Comparison of ENCODE assay signal across 26 cellular contexts in the genomic region with DNA sequence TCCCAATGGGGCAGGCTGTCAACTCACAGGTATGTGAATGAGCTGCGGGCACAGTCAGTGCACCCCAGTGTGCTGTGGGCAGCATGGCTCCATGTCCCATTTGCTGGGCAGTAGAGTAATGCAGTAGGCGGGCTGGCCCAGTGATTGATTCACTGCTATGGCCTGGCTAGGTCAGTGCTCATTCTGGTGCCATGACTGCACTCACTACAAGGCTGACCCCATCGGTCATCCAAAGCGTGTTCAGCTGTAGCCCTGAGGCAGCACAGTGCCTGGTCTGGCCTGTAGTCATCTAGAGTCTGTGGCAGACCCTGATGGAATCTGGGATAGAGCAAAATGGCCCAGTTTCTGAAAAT. TPM values are rescaled to one million over a fixed set of nuclear protein-coding genes. Genes with fewer than 3 reads are reported as not detected.
DNase-seq lines count a peak whose midpoint lies in the region; ATAC-seq, FAIRE-seq and TF ChIP-seq lines count a peak whose summit lies in the region.
"Had no signal": no experiment of that assay in that cellular context is flagged by ENCODE, and none has a peak within 500 bp of the region (broad histone marks: within the 10 kb centered on the region; RNA-seq: fewer than 3 reads in every experiment).

No MANE protein-coding gene starts in this region.

- H3K4me3 ChIP-seq in left ventricle myocardium inferior (no peak overlapping the region), lower lobe of right lung (no peak overlapping the region), mesendoderm (ENCODE audit: low read length) (no peak overlapping the region)
- H3K4me3 ChIP-seq: dorsolateral prefrontal cortex, gastroesophageal sphincter, MG63, ovary had no signal

- intact Hi-C loops in cardiac septum (cut with DNase I) = no loop called here
- intact Hi-C loops in left ventricle myocardium inferior (cut with micrococcal nuclease) = no loop called here
- intact Hi-C loops in lower lobe of right lung (cut with DNase I) = no loop called here

- H2BK120ac ChIP-seq in mesendoderm (ENCODE audit: low read depth, low read length) = no peak overlapping the region

- no peak overlapping the region for H3K4ac ChIP-seq in mesendoderm (ENCODE audit: low read depth, low read length)

- peaks cover 98% of the 10 kb centered on the region for H3K36me3 ChIP-seq in left ventricle myocardium inferior
- peaks cover 100% of the 10 kb centered on the region for H3K36me3 ChIP-seq in lower lobe of right lung
- H3K36me3 ChIP-seq in mesendoderm (ENCODE audit: control insufficient read depth, insufficient read depth, low read length) = peaks cover 11% of the 10 kb centered on the region
- H3K36me3 ChIP-seq: ovary had no signal

- no peaks in the 10 kb centered on the region for H3K79me1 ChIP-seq in mesendoderm (ENCODE audit: low read length)

- no peak overlapping the region for H3K23ac ChIP-seq in mesendoderm (ENCODE audit: low read length)

- no peak for ATAC-seq in lower lobe of right lung
- ATAC-seq: activated CD4-positive, alpha-beta T cell treated with anti-CD3 and anti-CD28 coated beads for 36 hours; gastroesophageal sphincter; natural killer cell had no signal

- no peak overlapping the region for H2BK5ac ChIP-seq in mesendoderm (ENCODE audit: low read length)

- H3K27ac ChIP-seq in left ventricle myocardium inferior (replicated peaks) (no peak overlapping the region), lower lobe of right lung (no peak overlapping the region), mesendoderm (ENCODE audit: low read depth, low read length) (no peak overlapping the region)
- H3K27ac ChIP-seq: gastroesophageal sphincter, ovary had no signal

- H3K4me1 Mint-ChIP-seq in activated naive CD4-positive, alpha-beta T cell treated with anti-CD3 and anti-CD28 coated beads, Interleukin-2, amount 50 U/mL, for 24 hours = no peaks in the 10 kb centered on the region
- H3K4me1 Mint-ChIP-seq: activated CD4-positive, alpha-beta T cell treated with anti-CD3 and anti-CD28 coated beads for 36 hours had no signal

- H3K9me3 Mint-ChIP-seq in activated naive CD4-positive, alpha-beta T cell treated with anti-CD3 and anti-CD28 coated beads, Interleukin-2, amount 50 U/mL, for 24 hours = no peaks in the 10 kb centered on the region
- H3K9me3 Mint-ChIP-seq: natural killer cell had no signal

- H2AK5ac ChIP-seq in mesendoderm (ENCODE audit: low read length) = no peak overlapping the region

- TF ChIP-seq CTCF in left ventricle myocardium inferior (IDR thresholded peaks at IDR 0.05; ENCODE audit: borderline replicate concordance) (no peak), lower lobe of right lung (IDR thresholded peaks at IDR 0.05) (no peak)

- H3K56ac ChIP-seq in mesendoderm (ENCODE audit: low read length) = no peak overlapping the region

- H3K4me2 ChIP-seq in mesendoderm (ENCODE audit: low read length) = no peak overlapping the region

- H3K27me3 ChIP-seq in left ventricle myocardium inferior (ENCODE audit: low read depth) (no peaks in the 10 kb centered on the region), lower lobe of right lung (ENCODE audit: low read depth) (no peaks in the 10 kb centered on the region), mesendoderm (ENCODE audit: insufficient read depth, low read length, poor library complexity) (no peaks in the 10 kb centered on the region)
- H3K27me3 ChIP-seq: dorsolateral prefrontal cortex, gastroesophageal sphincter, MG63, ovary had no signal

- H3K9ac ChIP-seq in mesendoderm (ENCODE audit: low read length) = no peak overlapping the region

- WGBS in mesendoderm (ENCODE audit: extremely low coverage, insufficient coverage, low lambda C conversion rate) = no CpG with 5 or more reads among the region's 4 CpGs

- peaks cover 24% of the 10 kb centered on the region for H3K4me1 ChIP-seq in left ventricle myocardium inferior
- H3K4me1 ChIP-seq in lower lobe of right lung = no peaks in the 10 kb centered on the region
- H3K4me1 ChIP-seq in mesendoderm (ENCODE audit: control insufficient read depth, low read depth, low read length) = no peaks in the 10 kb centered on the region
- H3K4me1 ChIP-seq: gastroesophageal sphincter had no signal

- no peaks in the 10 kb centered on the region for H3K9me3 ChIP-seq in left ventricle myocardium inferior (replicated peaks)
- no peaks in the 10 kb centered on the region for H3K9me3 ChIP-seq in lower lobe of right lung
- H3K9me3 ChIP-seq: gastroesophageal sphincter, MG63, ovary had no signal

- DNase-seq in cardiac septum (ENCODE audit: low spot score) (peak; percentile 38), left ventricle myocardium inferior (no peak), lower lobe of right lung (peak; percentile 26), urothelium cell line (ENCODE audit: low spot score) (no peak), activated gamma-delta T cell (lab: John Stamatoyannopoulos, UW) (no peak), mesendoderm (no peak)
- DNase-seq in activated CD8-positive, alpha-beta memory T cell treated with anti-CD3 and anti-CD28 coated beads, Interleukin-2, amount 50 U/mL, for 4 hours = no peak
- DNase-seq: activated CD4-positive, alpha-beta T cell treated with anti-CD3 and anti-CD28 coated beads for 36 hours; activated CD8-positive, alpha-beta memory T cell treated with anti-CD3 and anti-CD28 coated beads for 24 hours; activated T-cell treated with anti-CD3 and anti-CD28 coated beads, Interleukin-2, amount 50 U/mL, for 48 hours; cerebellar nuclear complex; HCEC 1CT; hippocampal formation; KG1; MG63; natural killer cell; NCI-H2029; NCI-H69; retina; RPMI8226; stimulated activated CD4-positive, alpha-beta T cell treated with anti-CD3 and anti-CD28 coated beads, Interleukin-2, amount 100 ng/mL, for 48 hours; substantia nigra had no signal

- H3K4me3 Mint-ChIP-seq in activated naive CD4-positive, alpha-beta T cell treated with anti-CD3 and anti-CD28 coated beads, Interleukin-2, amount 50 U/mL, for 24 hours = no peak overlapping the region
- H3K4me3 Mint-ChIP-seq: activated CD4-positive, alpha-beta T cell treated with anti-CD3 and anti-CD28 coated beads for 36 hours; natural killer cell had no signal

- no peaks in the 10 kb centered on the region for H3K27me3 Mint-ChIP-seq in activated naive CD4-positive, alpha-beta T cell treated with anti-CD3 and anti-CD28 coated beads, Interleukin-2, amount 50 U/mL, for 24 hours
- H3K27me3 Mint-ChIP-seq: activated CD4-positive, alpha-beta T cell treated with anti-CD3 and anti-CD28 coated beads for 36 hours had no signal

- no peaks in the 10 kb centered on the region for H3K79me2 ChIP-seq in mesendoderm (ENCODE audit: control insufficient read depth, insufficient read depth, low read length)

- peak overlapping the region; percentile 17 for H3K27ac Mint-ChIP-seq in activated naive CD4-positive, alpha-beta T cell treated with anti-CD3 and anti-CD28 coated beads, Interleukin-2, amount 50 U/mL, for 24 hours
- H3K27ac Mint-ChIP-seq: activated CD4-positive, alpha-beta T cell treated with anti-CD3 and anti-CD28 coated beads for 36 hours had no signal

- H4K8ac ChIP-seq in mesendoderm (ENCODE audit: low read depth, low read length) = no peak overlapping the region

- H2BK15ac ChIP-seq in mesendoderm (replicated peaks; ENCODE audit: low read depth) = no peak overlapping the region

- peaks cover 5% of the 10 kb centered on the region for H3K36me3 Mint-ChIP-seq in activated naive CD4-positive, alpha-beta T cell treated with anti-CD3 and anti-CD28 coated beads, Interleukin-2, amount 50 U/mL, for 24 hours

- no peak overlapping the region for H4K5ac ChIP-seq in mesendoderm (ENCODE audit: low read length)

- H3K18ac ChIP-seq in mesendoderm (ENCODE audit: low read length) = no peak overlapping the region

- peak; percentile 71 for FAIRE-seq in urothelium cell line (lab: Jason Lieb, UNC)

RNA-seq across cellular contexts. Expression of a gene that starts 7.4 kb away (rescaled TPM):
- 26.3 TPM for total RNA-seq in cardiac septum
- total RNA-seq in left ventricle myocardium inferior = 22.8 TPM
- total RNA-seq in lower lobe of right lung = 67.7 TPM
- 12.7 TPM for polyA plus RNA-seq in mesendoderm (2013, experiment 1 of 2)
- polyA plus RNA-seq in mesendoderm (2013, experiment 2 of 2) = 11.9 TPM

RNA-seq across cellular contexts. Expression of a gene that starts 56.7 kb away (rescaled TPM):
- total RNA-seq in cardiac septum (35.7 TPM), left ventricle myocardium inferior (24.8 TPM), lower lobe of right lung (71.5 TPM)
- 3.5 TPM for polyA plus RNA-seq in mesendoderm (2013, experiment 1 of 2)
- 3.4 TPM for polyA plus RNA-seq in mesendoderm (2013, experiment 2 of 2)

RNA-seq across cellular contexts. Expression of a gene that starts 56.8 kb away (rescaled TPM):
- total RNA-seq in cardiac septum (17.9 TPM), left ventricle myocardium inferior (15.7 TPM), lower lobe of right lung (35.4 TPM)
- 19.4 TPM for polyA plus RNA-seq in mesendoderm (2013, experiment 1 of 2)
- polyA plus RNA-seq in mesendoderm (2013, experiment 2 of 2) = 18.7 TPM

Comparison
In these comparisons a context has a peak if more than half of its experiments do, and no peak if none do; other contexts are left out.
1. DNase-seq: peak in cardiac septum (single experiment) and lower lobe of right lung (single experiment); none in left ventricle myocardium inferior (single experiment), urothelium cell line (single experiment), activated gamma-delta T cell (single experiment), activated CD8-positive, alpha-beta memory T cell treated with anti-CD3 and anti-CD28 coated beads, Interleukin-2, amount 50 U/mL, for 4 hours (single experiment) and mesendoderm (single experiment).